19 cellular contexts compared by ENCODE assay signal in the genomic region with DNA sequence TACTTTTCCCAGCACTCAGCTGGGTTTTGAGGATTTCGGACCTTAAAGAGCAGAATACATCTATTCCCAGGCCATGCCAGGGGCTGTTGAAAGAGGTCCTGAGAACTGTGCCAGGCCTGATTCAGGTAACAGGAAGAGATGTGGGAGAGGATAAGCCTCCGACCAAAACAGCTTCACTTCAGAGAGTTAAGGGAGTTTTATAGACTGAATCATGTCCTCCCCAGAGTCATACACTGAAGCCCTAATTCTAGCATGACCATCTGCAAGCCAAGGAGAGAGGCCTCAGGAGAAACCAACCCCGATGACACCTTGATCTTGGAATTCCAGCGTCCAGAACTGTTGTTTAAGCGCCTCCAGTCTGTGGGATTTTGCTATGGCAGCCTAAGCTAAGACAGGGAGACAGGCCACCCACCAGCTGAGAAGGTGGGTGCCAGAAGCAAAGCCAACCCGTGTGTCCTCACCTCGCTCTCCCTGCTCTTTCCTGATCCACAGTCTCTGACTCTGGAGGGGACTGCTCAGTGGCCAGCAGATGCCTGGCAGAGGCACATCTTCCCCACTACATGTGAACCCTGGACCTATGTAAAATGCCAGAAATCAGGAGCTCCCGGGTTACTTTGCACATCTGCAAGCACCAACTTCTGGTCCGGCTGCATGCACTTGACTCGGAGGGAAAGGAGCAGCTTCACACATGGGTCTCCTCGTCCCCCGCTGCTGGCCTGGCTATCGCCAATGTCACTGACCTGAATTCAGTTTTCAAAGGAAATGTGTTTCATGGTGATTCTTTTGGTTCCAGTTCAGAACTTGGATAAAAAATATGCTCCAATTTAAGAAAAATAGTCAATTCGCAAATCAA.
A peak's percentile ranks its signal among the peaks of the same experiment; 100 is the strongest.
DNase-seq lines count a peak whose midpoint lies in the region; ATAC-seq and TF ChIP-seq lines count a peak whose summit lies in the region.
"Had no signal": no experiment of that assay in that cellular context is flagged by ENCODE, and none has a peak within 500 bp of the region (broad histone marks: within the 10 kb centered on the region; RNA-seq: fewer than 3 reads in every experiment).

No MANE protein-coding gene starts in this region.

- no peaks in the 10 kb centered on the region for H3K9me3 ChIP-seq in CD8-positive, alpha-beta memory T cell (ENCODE audit: low read length)
- H3K9me3 ChIP-seq: ascending aorta, ovary, spleen had no signal

- peaks cover 73 to 83% (median 77%) of the 10 kb centered on the region in 3 donors for H3K4me1 Mint-ChIP-seq in CD8-positive, alpha-beta memory T cell
- H3K4me1 Mint-ChIP-seq in HFFc6 (ENCODE audit: low read depth), result peaks cover 16% of the 10 kb centered on the region; the same call in 1 of the 2 replicates
- H3K4me1 Mint-ChIP-seq in activated T-cell treated with anti-CD3 and anti-CD28 coated beads, Interleukin-2, amount 50 U/mL, for 24 hours (ENCODE audit: low read depth), result peaks cover 84% of the 10 kb centered on the region

- H3K4me3 ChIP-seq in CD8-positive, alpha-beta memory T cell (ENCODE audit: low read length), result peak overlapping the region; percentile 46
- H3K4me3 ChIP-seq: ascending aorta, ovary had no signal

- peak overlapping the region; percentile 80 to 96 (median 83) for H3K27ac Mint-ChIP-seq in CD8-positive, alpha-beta memory T cell
- H3K27ac Mint-ChIP-seq in HFFc6, result no peak overlapping the region
- H3K27ac Mint-ChIP-seq in activated T-cell treated with anti-CD3 and anti-CD28 coated beads, Interleukin-2, amount 50 U/mL, for 24 hours, result peak overlapping the region; percentile 90
- H3K27ac Mint-ChIP-seq: B cell had no signal

- H3K36me3 Mint-ChIP-seq in CD8-positive, alpha-beta memory T cell, result peaks cover 0 to 2% (median 0%) of the 10 kb centered on the region in 3 donors
- no peaks in the 10 kb centered on the region for H3K36me3 Mint-ChIP-seq in HFFc6 (ENCODE audit: low read depth)
- H3K36me3 Mint-ChIP-seq in activated T-cell treated with anti-CD3 and anti-CD28 coated beads, Interleukin-2, amount 50 U/mL, for 24 hours (ENCODE audit: low read depth), result no peaks in the 10 kb centered on the region

- no peaks in the 10 kb centered on the region for H3K36me3 ChIP-seq in CD8-positive, alpha-beta memory T cell (ENCODE audit: insufficient read depth, low read length)
- H3K36me3 ChIP-seq: ascending aorta, ovary, spleen had no signal

- POLR2A ChIA-PET in CD8-positive, alpha-beta memory T cell (lab: Charles Lee), result interaction anchor here (0.5 to 1.0 kb wide), 3 partner anchors 25 to 120 kb away, joined by 3 to 5 read pairs (median 4); no protein-coding TSS in a partner anchor

- no peak for ATAC-seq in HG03457 (IDR thresholded peaks at IDR 0.05; ENCODE audit: unreplicated experiment)
- no peak for ATAC-seq in HG02763 (IDR thresholded peaks at IDR 0.05; ENCODE audit: unreplicated experiment)

- H3K9me3 Mint-ChIP-seq in CD8-positive, alpha-beta memory T cell, result no peaks in the 10 kb centered on the region
- no peaks in the 10 kb centered on the region for H3K9me3 Mint-ChIP-seq in HFFc6
- peaks cover 3% of the 10 kb centered on the region for H3K9me3 Mint-ChIP-seq in activated T-cell treated with anti-CD3 and anti-CD28 coated beads, Interleukin-2, amount 50 U/mL, for 24 hours

- H3K27ac ChIP-seq in CD8-positive, alpha-beta memory T cell (ENCODE audit: low read depth, low read length), result peak overlapping the region; percentile 14
- H3K27ac ChIP-seq: ascending aorta, ovary had no signal

- H3K27me3 Mint-ChIP-seq in CD8-positive, alpha-beta memory T cell, result peaks cover 0 to 3% of the 10 kb centered on the region in 2 donors
- peaks cover 4% of the 10 kb centered on the region for H3K27me3 Mint-ChIP-seq in HFFc6 (ENCODE audit: insufficient read depth)
- no peaks in the 10 kb centered on the region for H3K27me3 Mint-ChIP-seq in activated T-cell treated with anti-CD3 and anti-CD28 coated beads, Interleukin-2, amount 50 U/mL, for 24 hours

- CTCF ChIA-PET in CD8-positive, alpha-beta memory T cell (lab: Charles Lee), result interaction anchor here (0.7 to 2.0 kb wide), 2 partner anchors 19 kb away, joined by 3 to 7 read pairs; no protein-coding TSS in a partner anchor

- no peaks in the 10 kb centered on the region for H3K27me3 ChIP-seq in CD8-positive, alpha-beta memory T cell (ENCODE audit: insufficient read depth, low read length, poor library complexity, severe bottlenecking)
- H3K27me3 ChIP-seq: ascending aorta, ovary, spleen had no signal

- no peak for DNase-seq in CD8-positive, alpha-beta memory T cell
- DNase-seq in HFFc6, result peak; percentile 8
- peak; percentile 61 for DNase-seq in activated T-cell treated with anti-CD3 and anti-CD28 coated beads, Interleukin-2, amount 50 U/mL, for 24 hours
- peak; percentile 49 for DNase-seq in islet precursor cell
- DNase-seq in NOMO-1 (lab: John Stamatoyannopoulos, UW; ENCODE audit: unreplicated experiment in 2 of 2), result no peak
- DNase-seq in SIG-M5 treated with dmso at 0.1 percent for 504 hours (lab: John Stamatoyannopoulos, UW; ENCODE audit: unreplicated experiment), result no peak
- DNase-seq: DMS53, KBM-7, kidney, midbrain, NCI-H1417 treated with DMSO at 0.1 percent for 48 hours, NCI-H226, ovary, SHP77 treated with DMSO at 0.1 percent for 48 hours, spleen had no signal

- peaks cover 67% of the 10 kb centered on the region for H3K4me1 ChIP-seq in CD8-positive, alpha-beta memory T cell (ENCODE audit: insufficient read depth, low read length)
- H3K4me1 ChIP-seq: ascending aorta had no signal

- H3K4me3 Mint-ChIP-seq in CD8-positive, alpha-beta memory T cell, result peak overlapping the region; percentile 70 to 85 (median 74)
- no peak overlapping the region for H3K4me3 Mint-ChIP-seq in HFFc6
- peak overlapping the region; percentile 66 for H3K4me3 Mint-ChIP-seq in activated T-cell treated with anti-CD3 and anti-CD28 coated beads, Interleukin-2, amount 50 U/mL, for 24 hours
- H3K4me3 Mint-ChIP-seq: B cell had no signal

- TF ChIP-seq CTCF in HFFc6 (IDR thresholded peaks at IDR 0.05), result peak; percentile 17; the same call in 1 of the 2 replicates

Comparison
In these comparisons a context has a peak if more than half of its experiments do, and no peak if none do; other contexts are left out.
1. DNase-seq: peak in HFFc6 (single experiment), activated T-cell treated with anti-CD3 and anti-CD28 coated beads, Interleukin-2, amount 50 U/mL, for 24 hours (single experiment) and islet precursor cell (single experiment); none in CD8-positive, alpha-beta memory T cell (0 of 5), NOMO-1 (0 of 2) and SIG-M5 treated with dmso at 0.1 percent for 504 hours (single experiment).